ENCODE assay signal across 1 cellular context in the genomic region with DNA sequence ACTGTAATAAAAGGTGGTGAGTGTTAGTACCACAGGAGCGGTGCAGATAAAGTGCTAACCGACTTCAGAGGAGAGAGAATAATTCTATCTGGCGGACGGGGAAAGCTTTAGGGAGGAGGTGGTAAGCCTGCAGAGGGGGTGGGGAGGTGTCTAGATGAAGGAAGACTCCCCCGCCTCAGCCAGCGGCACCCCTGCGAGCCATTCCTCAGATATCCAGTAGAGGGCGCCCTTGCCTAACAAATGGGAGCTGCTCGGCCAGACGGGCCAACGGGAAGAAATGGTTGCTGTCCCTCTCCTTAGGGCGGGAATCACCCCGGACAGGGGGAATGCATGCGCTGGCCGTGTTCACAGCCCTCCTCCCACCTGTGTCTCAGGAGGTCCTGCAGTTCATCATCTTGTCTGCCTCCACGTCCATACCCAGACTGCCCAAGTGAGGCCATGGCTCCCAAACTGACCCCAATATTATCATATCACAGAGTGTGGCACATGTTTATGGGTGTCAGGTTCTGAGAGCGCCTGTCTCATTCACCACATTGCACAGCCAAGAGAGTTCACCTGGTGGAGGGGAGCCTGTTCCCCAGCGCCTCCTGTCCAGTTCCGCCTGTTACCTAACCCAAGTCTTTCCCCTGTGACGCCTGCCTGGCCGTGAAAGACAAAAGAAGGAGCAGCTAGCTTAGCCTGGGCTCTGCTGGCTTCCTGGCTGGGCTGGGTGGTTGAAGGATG.
TF ChIP-seq lines count a peak whose summit lies in the region.

No MANE protein-coding gene starts in this region.

TF ChIP-seq in K562, 482 proteins besides CTCF, POLR2A, EP300 and RAD21 (continued from another document):
- TF ChIP-seq, protein P1, sequence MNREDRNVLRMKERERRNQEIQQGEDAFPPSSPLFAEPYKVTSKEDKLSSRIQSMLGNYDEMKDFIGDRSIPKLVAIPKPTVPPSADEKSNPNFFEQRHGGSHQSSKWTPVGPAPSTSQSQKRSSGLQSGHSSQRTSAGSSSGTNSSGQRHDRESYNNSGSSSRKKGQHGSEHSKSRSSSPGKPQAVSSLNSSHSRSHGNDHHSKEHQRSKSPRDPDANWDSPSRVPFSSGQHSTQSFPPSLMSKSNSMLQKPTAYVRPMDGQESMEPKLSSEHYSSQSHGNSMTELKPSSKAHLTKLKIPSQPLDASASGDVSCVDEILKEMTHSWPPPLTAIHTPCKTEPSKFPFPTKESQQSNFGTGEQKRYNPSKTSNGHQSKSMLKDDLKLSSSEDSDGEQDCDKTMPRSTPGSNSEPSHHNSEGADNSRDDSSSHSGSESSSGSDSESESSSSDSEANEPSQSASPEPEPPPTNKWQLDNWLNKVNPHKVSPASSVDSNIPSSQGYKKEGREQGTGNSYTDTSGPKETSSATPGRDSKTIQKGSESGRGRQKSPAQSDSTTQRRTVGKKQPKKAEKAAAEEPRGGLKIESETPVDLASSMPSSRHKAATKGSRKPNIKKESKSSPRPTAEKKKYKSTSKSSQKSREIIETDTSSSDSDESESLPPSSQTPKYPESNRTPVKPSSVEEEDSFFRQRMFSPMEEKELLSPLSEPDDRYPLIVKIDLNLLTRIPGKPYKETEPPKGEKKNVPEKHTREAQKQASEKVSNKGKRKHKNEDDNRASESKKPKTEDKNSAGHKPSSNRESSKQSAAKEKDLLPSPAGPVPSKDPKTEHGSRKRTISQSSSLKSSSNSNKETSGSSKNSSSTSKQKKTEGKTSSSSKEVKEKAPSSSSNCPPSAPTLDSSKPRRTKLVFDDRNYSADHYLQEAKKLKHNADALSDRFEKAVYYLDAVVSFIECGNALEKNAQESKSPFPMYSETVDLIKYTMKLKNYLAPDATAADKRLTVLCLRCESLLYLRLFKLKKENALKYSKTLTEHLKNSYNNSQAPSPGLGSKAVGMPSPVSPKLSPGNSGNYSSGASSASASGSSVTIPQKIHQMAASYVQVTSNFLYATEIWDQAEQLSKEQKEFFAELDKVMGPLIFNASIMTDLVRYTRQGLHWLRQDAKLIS (CRISPR knock-in tag; IDR thresholded peaks at IDR 0.05) = no peak
- TF ChIP-seq, protein P2, sequence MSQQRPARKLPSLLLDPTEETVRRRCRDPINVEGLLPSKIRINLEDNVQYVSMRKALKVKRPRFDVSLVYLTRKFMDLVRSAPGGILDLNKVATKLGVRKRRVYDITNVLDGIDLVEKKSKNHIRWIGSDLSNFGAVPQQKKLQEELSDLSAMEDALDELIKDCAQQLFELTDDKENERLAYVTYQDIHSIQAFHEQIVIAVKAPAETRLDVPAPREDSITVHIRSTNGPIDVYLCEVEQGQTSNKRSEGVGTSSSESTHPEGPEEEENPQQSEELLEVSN (IDR thresholded peaks at IDR 0.05; ENCODE audit: borderline replicate concordance in 1 of 2, extremely low read depth in 1 of 2, insufficient read depth in 1 of 2, insufficient read length in 1 of 2, low read depth in 1 of 2, low read length in 1 of 2, poor library complexity in 1 of 2, severe bottlenecking in 1 of 2) = peak; percentile 33 to 67
- TF ChIP-seq ZNF133 (CRISPR knock-in tag; IDR thresholded peaks at IDR 0.05) (no peak), TCF3 (CRISPR knock-in tag; IDR thresholded peaks at IDR 0.05) (0 out of 2 replicates have a peak, but pooled peaks have one; percentile 15), MEIS2 (IDR thresholded peaks at IDR 0.05; ENCODE audit: partially characterized antibody) (peak; percentile 18), SMC3 (conservative IDR thresholded peaks at IDR 0.05; ENCODE audit: insufficient read depth, low read depth, low read length) (peak; percentile 86), ZNF830 (CRISPR knock-in tag; IDR thresholded peaks at IDR 0.05) (no peak), EGR1 (conservative IDR thresholded peaks at IDR 0.05) (peak; percentile 69), GABPB2 (CRISPR knock-in tag; conservative IDR thresholded peaks at IDR 0.05) (no peak), ZNF408 (CRISPR knock-in tag; IDR thresholded peaks at IDR 0.05; ENCODE audit: low read depth) (no peak), CXXC5 (CRISPR knock-in tag; IDR thresholded peaks at IDR 0.05) (peak; percentile 30; the same call in 1 of the 2 replicates), CTBP1 (IDR thresholded peaks at IDR 0.05; ENCODE audit: borderline replicate concordance) (peak; percentile 60; the same call in 1 of the 2 replicates), PHTF2 (CRISPR knock-in tag; IDR thresholded peaks at IDR 0.05) (no peak), RCOR1 (IDR thresholded peaks at IDR 0.05; ENCODE audit: borderline replicate concordance in 1 of 2, low read depth in 2 of 2, low read length in 2 of 2) (peak in 1 of 2 experiments; percentile 44; a peak in 1 of 4 replicates), PHF20 (IDR thresholded peaks at IDR 0.05; ENCODE audit: partially characterized antibody) (no peak), ARID2 (IDR thresholded peaks at IDR 0.05) (peak; percentile 29; the same call in 1 of the 2 replicates), ZNF232 (CRISPR knock-in tag; IDR thresholded peaks at IDR 0.05) (no peak), PHF8 (IDR thresholded peaks at IDR 0.05; ENCODE audit: borderline replicate concordance, low read length) (no peak), SLC30A9 (CRISPR knock-in tag; IDR thresholded peaks at IDR 0.05) (no peak), MAZ (CRISPR knock-in tag; conservative IDR thresholded peaks at IDR 0.05 in 1 of 2, IDR thresholded peaks at IDR 0.05 in 1 of 2) (peak; percentile 29 to 65; a peak in 1 of 4 replicates), STAG1 (CRISPR knock-in tag; IDR thresholded peaks at IDR 0.05; ENCODE audit: borderline replicate concordance) (peak; percentile 53; the same call in 1 of the 2 replicates), KLF16 (IDR thresholded peaks at IDR 0.05) (peak; percentile 82), RB1 (IDR thresholded peaks at IDR 0.05; ENCODE audit: low read depth) (peak; percentile 50; the same call in 1 of the 2 replicates), CHD2 (IDR thresholded peaks at IDR 0.05; ENCODE audit: low read depth, low read length) (0 out of 2 replicates have a peak, but pooled peaks have one; percentile 21), FOXK2 (conservative IDR thresholded peaks at IDR 0.05 in 1 of 2, IDR thresholded peaks at IDR 0.05 in 1 of 2; ENCODE audit: low read depth in 2 of 2) (no peak), HIVEP1 (CRISPR knock-in tag; IDR thresholded peaks at IDR 0.05) (no peak), HDAC1 (IDR thresholded peaks at IDR 0.05) (no peak), CHD1 (IDR thresholded peaks at IDR 0.05; ENCODE audit: low read length) (no peak), CREM (IDR thresholded peaks at IDR 0.05; ENCODE audit: low read depth) (0 out of 2 replicates have a peak, but pooled peaks have one; percentile 19), CBX3 (IDR thresholded peaks at IDR 0.05; ENCODE audit: borderline replicate concordance in 1 of 2, low read length in 2 of 2) (no peak), L3MBTL2 (IDR thresholded peaks at IDR 0.05) (peak; percentile 41; the same call in 1 of the 2 replicates), ZNF24 (IDR thresholded peaks at IDR 0.05) (peak; percentile 70; the same call in 1 of the 2 replicates), ZNF780A (CRISPR knock-in tag; IDR thresholded peaks at IDR 0.05) (no peak), NR1H2 (CRISPR knock-in tag; IDR thresholded peaks at IDR 0.05) (no peak), CBFA2T3 (IDR thresholded peaks at IDR 0.05) (0 out of 2 replicates have a peak, but pooled peaks have one; percentile 6), HDAC3 (IDR thresholded peaks at IDR 0.05; ENCODE audit: borderline replicate concordance, partially characterized antibody) (no peak), ESRRB (CRISPR knock-in tag; IDR thresholded peaks at IDR 0.05; ENCODE audit: borderline replicate concordance) (no peak), SMAD4 (CRISPR knock-in tag; conservative IDR thresholded peaks at IDR 0.05) (peak; percentile 28; the same call in 1 of the 2 replicates), ZBTB7A (IDR thresholded peaks at IDR 0.05; ENCODE audit: borderline replicate concordance, control insufficient read depth, low read depth, low read length) (no peak)
- TF ChIP-seq, protein P3, sequence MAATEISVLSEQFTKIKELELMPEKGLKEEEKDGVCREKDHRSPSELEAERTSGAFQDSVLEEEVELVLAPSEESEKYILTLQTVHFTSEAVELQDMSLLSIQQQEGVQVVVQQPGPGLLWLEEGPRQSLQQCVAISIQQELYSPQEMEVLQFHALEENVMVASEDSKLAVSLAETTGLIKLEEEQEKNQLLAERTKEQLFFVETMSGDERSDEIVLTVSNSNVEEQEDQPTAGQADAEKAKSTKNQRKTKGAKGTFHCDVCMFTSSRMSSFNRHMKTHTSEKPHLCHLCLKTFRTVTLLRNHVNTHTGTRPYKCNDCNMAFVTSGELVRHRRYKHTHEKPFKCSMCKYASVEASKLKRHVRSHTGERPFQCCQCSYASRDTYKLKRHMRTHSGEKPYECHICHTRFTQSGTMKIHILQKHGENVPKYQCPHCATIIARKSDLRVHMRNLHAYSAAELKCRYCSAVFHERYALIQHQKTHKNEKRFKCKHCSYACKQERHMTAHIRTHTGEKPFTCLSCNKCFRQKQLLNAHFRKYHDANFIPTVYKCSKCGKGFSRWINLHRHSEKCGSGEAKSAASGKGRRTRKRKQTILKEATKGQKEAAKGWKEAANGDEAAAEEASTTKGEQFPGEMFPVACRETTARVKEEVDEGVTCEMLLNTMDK (IDR thresholded peaks at IDR 0.05; ENCODE audit: borderline replicate concordance, insufficient read depth, low read depth, low read length, poor library complexity, severe bottlenecking) = peak; percentile 25
- TF ChIP-seq, protein P4, sequence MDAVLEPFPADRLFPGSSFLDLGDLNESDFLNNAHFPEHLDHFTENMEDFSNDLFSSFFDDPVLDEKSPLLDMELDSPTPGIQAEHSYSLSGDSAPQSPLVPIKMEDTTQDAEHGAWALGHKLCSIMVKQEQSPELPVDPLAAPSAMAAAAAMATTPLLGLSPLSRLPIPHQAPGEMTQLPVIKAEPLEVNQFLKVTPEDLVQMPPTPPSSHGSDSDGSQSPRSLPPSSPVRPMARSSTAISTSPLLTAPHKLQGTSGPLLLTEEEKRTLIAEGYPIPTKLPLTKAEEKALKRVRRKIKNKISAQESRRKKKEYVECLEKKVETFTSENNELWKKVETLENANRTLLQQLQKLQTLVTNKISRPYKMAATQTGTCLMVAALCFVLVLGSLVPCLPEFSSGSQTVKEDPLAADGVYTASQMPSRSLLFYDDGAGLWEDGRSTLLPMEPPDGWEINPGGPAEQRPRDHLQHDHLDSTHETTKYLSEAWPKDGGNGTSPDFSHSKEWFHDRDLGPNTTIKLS (IDR thresholded peaks at IDR 0.05; ENCODE audit: borderline replicate concordance, low read depth) = 0 out of 2 replicates have a peak, but pooled peaks have one; percentile 25
- TF ChIP-seq, protein P5, sequence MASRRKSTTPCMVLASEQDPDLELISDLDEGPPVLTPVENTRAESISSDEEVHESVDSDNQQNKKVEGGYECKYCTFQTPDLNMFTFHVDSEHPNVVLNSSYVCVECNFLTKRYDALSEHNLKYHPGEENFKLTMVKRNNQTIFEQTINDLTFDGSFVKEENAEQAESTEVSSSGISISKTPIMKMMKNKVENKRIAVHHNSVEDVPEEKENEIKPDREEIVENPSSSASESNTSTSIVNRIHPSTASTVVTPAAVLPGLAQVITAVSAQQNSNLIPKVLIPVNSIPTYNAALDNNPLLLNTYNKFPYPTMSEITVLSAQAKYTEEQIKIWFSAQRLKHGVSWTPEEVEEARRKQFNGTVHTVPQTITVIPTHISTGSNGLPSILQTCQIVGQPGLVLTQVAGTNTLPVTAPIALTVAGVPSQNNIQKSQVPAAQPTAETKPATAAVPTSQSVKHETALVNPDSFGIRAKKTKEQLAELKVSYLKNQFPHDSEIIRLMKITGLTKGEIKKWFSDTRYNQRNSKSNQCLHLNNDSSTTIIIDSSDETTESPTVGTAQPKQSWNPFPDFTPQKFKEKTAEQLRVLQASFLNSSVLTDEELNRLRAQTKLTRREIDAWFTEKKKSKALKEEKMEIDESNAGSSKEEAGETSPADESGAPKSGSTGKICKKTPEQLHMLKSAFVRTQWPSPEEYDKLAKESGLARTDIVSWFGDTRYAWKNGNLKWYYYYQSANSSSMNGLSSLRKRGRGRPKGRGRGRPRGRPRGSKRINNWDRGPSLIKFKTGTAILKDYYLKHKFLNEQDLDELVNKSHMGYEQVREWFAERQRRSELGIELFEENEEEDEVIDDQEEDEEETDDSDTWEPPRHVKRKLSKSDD (conservative IDR thresholded peaks at IDR 0.05; ENCODE audit: low read length) = 0 out of 2 replicates have a peak, but pooled peaks have one; percentile 66
- TF ChIP-seq, protein P6, sequence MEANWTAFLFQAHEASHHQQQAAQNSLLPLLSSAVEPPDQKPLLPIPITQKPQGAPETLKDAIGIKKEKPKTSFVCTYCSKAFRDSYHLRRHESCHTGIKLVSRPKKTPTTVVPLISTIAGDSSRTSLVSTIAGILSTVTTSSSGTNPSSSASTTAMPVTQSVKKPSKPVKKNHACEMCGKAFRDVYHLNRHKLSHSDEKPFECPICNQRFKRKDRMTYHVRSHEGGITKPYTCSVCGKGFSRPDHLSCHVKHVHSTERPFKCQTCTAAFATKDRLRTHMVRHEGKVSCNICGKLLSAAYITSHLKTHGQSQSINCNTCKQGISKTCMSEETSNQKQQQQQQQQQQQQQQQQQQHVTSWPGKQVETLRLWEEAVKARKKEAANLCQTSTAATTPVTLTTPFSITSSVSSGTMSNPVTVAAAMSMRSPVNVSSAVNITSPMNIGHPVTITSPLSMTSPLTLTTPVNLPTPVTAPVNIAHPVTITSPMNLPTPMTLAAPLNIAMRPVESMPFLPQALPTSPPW (CRISPR knock-in tag; IDR thresholded peaks at IDR 0.05) = peak; percentile 51; the same call in 1 of the 2 replicates
- TF ChIP-seq, protein P7, sequence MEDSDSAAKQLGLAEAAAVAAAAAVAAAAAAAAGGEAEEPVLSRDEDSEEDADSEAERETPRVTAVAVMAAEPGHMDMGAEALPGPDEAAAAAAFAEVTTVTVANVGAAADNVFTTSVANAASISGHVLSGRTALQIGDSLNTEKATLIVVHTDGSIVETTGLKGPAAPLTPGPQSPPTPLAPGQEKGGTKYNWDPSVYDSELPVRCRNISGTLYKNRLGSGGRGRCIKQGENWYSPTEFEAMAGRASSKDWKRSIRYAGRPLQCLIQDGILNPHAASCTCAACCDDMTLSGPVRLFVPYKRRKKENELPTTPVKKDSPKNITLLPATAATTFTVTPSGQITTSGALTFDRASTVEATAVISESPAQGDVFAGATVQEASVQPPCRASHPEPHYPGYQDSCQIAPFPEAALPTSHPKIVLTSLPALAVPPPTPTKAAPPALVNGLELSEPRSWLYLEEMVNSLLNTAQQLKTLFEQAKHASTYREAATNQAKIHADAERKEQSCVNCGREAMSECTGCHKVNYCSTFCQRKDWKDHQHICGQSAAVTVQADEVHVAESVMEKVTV (CRISPR knock-in tag; IDR thresholded peaks at IDR 0.05) = peak; percentile 81
- TF ChIP-seq, protein P8, sequence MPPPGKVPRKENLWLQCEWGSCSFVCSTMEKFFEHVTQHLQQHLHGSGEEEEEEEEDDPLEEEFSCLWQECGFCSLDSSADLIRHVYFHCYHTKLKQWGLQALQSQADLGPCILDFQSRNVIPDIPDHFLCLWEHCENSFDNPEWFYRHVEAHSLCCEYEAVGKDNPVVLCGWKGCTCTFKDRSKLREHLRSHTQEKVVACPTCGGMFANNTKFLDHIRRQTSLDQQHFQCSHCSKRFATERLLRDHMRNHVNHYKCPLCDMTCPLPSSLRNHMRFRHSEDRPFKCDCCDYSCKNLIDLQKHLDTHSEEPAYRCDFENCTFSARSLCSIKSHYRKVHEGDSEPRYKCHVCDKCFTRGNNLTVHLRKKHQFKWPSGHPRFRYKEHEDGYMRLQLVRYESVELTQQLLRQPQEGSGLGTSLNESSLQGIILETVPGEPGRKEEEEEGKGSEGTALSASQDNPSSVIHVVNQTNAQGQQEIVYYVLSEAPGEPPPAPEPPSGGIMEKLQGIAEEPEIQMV (tag; conservative IDR thresholded peaks at IDR 0.05; ENCODE audit: low read depth) = no peak
